ENCODE assay signal across 8 cellular contexts in the genomic region with DNA sequence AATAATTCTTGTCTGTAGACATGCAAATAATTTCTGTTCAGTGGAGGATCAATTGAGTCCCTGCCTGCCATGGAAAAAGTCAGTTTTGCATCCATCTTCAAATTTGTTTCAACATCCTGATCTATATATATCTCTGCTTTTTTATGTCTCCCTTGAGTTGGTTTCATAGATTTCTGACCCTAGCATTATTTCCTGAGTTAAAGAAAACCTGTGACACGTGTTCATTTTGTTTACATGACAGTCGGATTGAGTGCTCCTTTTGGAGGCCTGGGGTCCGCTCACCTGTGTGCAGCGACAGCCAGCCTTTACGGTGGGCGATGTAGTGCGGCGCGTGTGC. TPM values are rescaled to one million over a fixed set of nuclear protein-coding genes. Genes with fewer than 3 reads are reported as not detected.
DNase-seq lines count a peak whose midpoint lies in the region; ATAC-seq and TF ChIP-seq lines count a peak whose summit lies in the region.

No MANE protein-coding gene starts in this region.

- H3K27me3 ChIP-seq in CD4-positive, alpha-beta memory T cell (ENCODE audit: insufficient read depth, low read length): no peaks in the 10 kb centered on the region
- H3K27me3 ChIP-seq in lower lobe of right lung (ENCODE audit: low read depth) (no peaks in the 10 kb centered on the region), upper lobe of right lung (no peaks in the 10 kb centered on the region)

- TF ChIP-seq CTCF in astrocyte of the spinal cord (IDR thresholded peaks at IDR 0.05; ENCODE audit: low read depth, low read length): no peak
- no peak for TF ChIP-seq CTCF in lower lobe of right lung (IDR thresholded peaks at IDR 0.05)
- no peak for TF ChIP-seq CTCF in upper lobe of right lung (IDR thresholded peaks at IDR 0.05)

- H3K27ac Mint-ChIP-seq in CD4-positive, alpha-beta memory T cell: peak overlapping the region; percentile 73 to 94 (median 88)

- peaks cover 17% of the 10 kb centered on the region for H3K36me3 ChIP-seq in CD4-positive, alpha-beta memory T cell (ENCODE audit: insufficient read depth, low read length)
- H3K36me3 ChIP-seq in lower lobe of right lung: peaks cover 27% of the 10 kb centered on the region
- peaks cover 12% of the 10 kb centered on the region for H3K36me3 ChIP-seq in upper lobe of right lung

- intact Hi-C loops in CD4-positive, alpha-beta memory T cell (cut with micrococcal nuclease): loop anchor here (1.0 to 5.0 kb wide), 3 partner anchors 38 to 254 kb away; a partner anchor contains a TSS
- intact Hi-C loops in lower lobe of right lung (cut with DNase I) (no loop called here), upper lobe of right lung (cut with DNase I) (no loop called here)

- POLR2A ChIA-PET in CD4-positive, alpha-beta memory T cell (lab: Charles Lee; ENCODE audit: partially characterized antibody): interaction anchor here (0.7 to 1.9 kb wide), 5 partner anchors 11 to 286 kb away, joined by 3 to 15 read pairs (median 7); a partner anchor contains a TSS

- in situ Hi-C loops in astrocyte of the spinal cord (cut with HindIII; ENCODE audit: low sequenced_read_pairs): no loop called here

- H3K27ac ChIP-seq in CD4-positive, alpha-beta memory T cell (ENCODE audit: low read depth, low read length): peak overlapping the region; percentile 54
- H3K27ac ChIP-seq in lower lobe of right lung (peak overlapping the region; percentile 90), upper lobe of right lung (peak overlapping the region; percentile 83)

- peaks cover 20% of the 10 kb centered on the region for H3K4me1 ChIP-seq in CD4-positive, alpha-beta memory T cell (ENCODE audit: insufficient read depth, low read length)
- H3K4me1 ChIP-seq in lower lobe of right lung: peaks cover 22% of the 10 kb centered on the region
- peaks cover 16% of the 10 kb centered on the region for H3K4me1 ChIP-seq in upper lobe of right lung

- ATAC-seq in HG03354 (IDR thresholded peaks at IDR 0.05; ENCODE audit: poor library complexity, severe bottlenecking, unreplicated experiment): peak; percentile 1
- no peak for ATAC-seq in lower lobe of right lung
- no peak for ATAC-seq in upper lobe of right lung
- ATAC-seq in GM21529 (IDR thresholded peaks at IDR 0.05; ENCODE audit: unreplicated experiment): no peak

- H3K9me3 ChIP-seq in CD4-positive, alpha-beta memory T cell (ENCODE audit: control insufficient read depth in 1 of 2, low read length in 2 of 2): no peaks in the 10 kb centered on the region
- H3K9me3 ChIP-seq in lower lobe of right lung (no peaks in the 10 kb centered on the region), upper lobe of right lung (no peaks in the 10 kb centered on the region)

- no peaks in the 10 kb centered on the region for H3K9me3 Mint-ChIP-seq in CD4-positive, alpha-beta memory T cell

- peaks cover 8 to 31% (median 18%) of the 10 kb centered on the region in 4 donors for H3K4me1 Mint-ChIP-seq in CD4-positive, alpha-beta memory T cell

- DNase-seq in CD4-positive, alpha-beta memory T cell: peak in 3 of 5 donors; percentile 1 to 13 (median 11)
- DNase-seq in astrocyte of the spinal cord (ENCODE audit: low read depth, low spot score): no peak
- no peak for DNase-seq in lower lobe of right lung
- DNase-seq in upper lobe of right lung: no peak
- no peak for DNase-seq in NK-92 (lab: John Stamatoyannopoulos, UW; ENCODE audit: unreplicated experiment)
- DNase-seq in putamen (ENCODE audit: low spot score): no peak

- H3K27me3 Mint-ChIP-seq in CD4-positive, alpha-beta memory T cell: no peaks in the 10 kb centered on the region

- CTCF ChIA-PET in CD4-positive, alpha-beta memory T cell (lab: Charles Lee; ENCODE audit: partially characterized antibody): interaction anchor here (1.1 to 1.8 kb wide), 2 partner anchors 29 to 31 kb away, joined by 3 to 8 read pairs; no protein-coding TSS in a partner anchor

- H3K4me3 ChIP-seq in CD4-positive, alpha-beta memory T cell (ENCODE audit: low read length in 2 of 2): peak overlapping the region; percentile 48 to 59
- H3K4me3 ChIP-seq in astrocyte of the spinal cord (ENCODE audit: low read depth, low read length) (peak overlapping the region; percentile 71), lower lobe of right lung (peak overlapping the region; percentile 79), upper lobe of right lung (peak overlapping the region; percentile 72)

- H3K4me3 Mint-ChIP-seq in CD4-positive, alpha-beta memory T cell: peak overlapping the region; percentile 91 to 96 (median 93)

- H3K36me3 Mint-ChIP-seq in CD4-positive, alpha-beta memory T cell: peaks cover 21 to 37% of the 10 kb centered on the region in 2 donors

RNA-seq across cellular contexts. Expression of a gene that starts 0.7 kb away (rescaled TPM):
- 10 to 100 TPM; 52.2 to 52.7 TPM for total RNA-seq in CD4-positive, alpha-beta memory T cell
- 100 to 1,000 TPM; 130 to 136 TPM for polyA plus RNA-seq in CD4-positive, alpha-beta memory T cell
- 58.2 TPM for total RNA-seq in lower lobe of right lung
- total RNA-seq in upper lobe of right lung: 61.5 TPM

RNA-seq across cellular contexts. Expression of a gene that starts 37.7 kb away (rescaled TPM):
- 10 to 100 TPM; 35.5 to 36.1 TPM for total RNA-seq in CD4-positive, alpha-beta memory T cell
- 10 to 100 TPM; 17.1 to 28.9 TPM for polyA plus RNA-seq in CD4-positive, alpha-beta memory T cell
- total RNA-seq in lower lobe of right lung: 26.1 TPM
- 29.1 TPM for total RNA-seq in upper lobe of right lung

RNA-seq across cellular contexts. Expression of a gene that starts 57.6 kb away (rescaled TPM):
- total RNA-seq in CD4-positive, alpha-beta memory T cell: 10 to 100 TPM; 10.9 to 11.0 TPM
- 10 to 100 TPM; 16.5 to 21.9 TPM for polyA plus RNA-seq in CD4-positive, alpha-beta memory T cell
- total RNA-seq in lower lobe of right lung (21.3 TPM), upper lobe of right lung (27.2 TPM)

Comparison
In these comparisons a context has a peak if more than half of its experiments do, and no peak if none do; other contexts are left out.
1. DNase-seq: peak in CD4-positive, alpha-beta memory T cell (3 of 5); none in astrocyte of the spinal cord (single experiment), lower lobe of right lung (single experiment), upper lobe of right lung (single experiment), NK-92 (single experiment) and putamen (single experiment).
2. Peak in every context shown above with its lines, with median percentiles within 50 percentile points of each other: H3K27ac ChIP-seq and H3K4me3 ChIP-seq.